24 cellular contexts compared by ENCODE assay signal in the genomic region with DNA sequence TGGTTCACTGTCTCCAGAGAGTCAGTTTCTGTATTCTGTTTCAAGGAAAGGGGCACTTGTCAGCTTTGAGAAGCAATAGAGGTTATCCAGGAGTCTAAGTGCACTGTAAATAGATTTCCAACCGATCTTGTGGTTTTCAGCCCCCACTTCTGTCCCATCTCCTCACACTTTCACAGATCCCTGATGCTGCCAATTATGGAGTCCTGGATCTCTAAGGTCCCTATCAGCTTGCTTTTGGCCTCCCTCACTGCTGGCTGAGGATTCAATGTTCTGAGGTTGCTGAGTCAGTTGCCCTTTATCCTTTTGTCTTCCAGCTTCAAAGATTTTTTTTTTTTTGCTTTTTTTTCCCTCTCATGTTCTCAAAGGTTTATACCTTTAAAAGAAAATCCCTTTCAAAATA.
A peak's percentile ranks its signal among the peaks of the same experiment; 100 is the strongest.
DNase-seq lines count a peak whose midpoint lies in the region; ATAC-seq, FAIRE-seq and TF ChIP-seq lines count a peak whose summit lies in the region.
"Had no signal": no experiment of that assay in that cellular context is flagged by ENCODE, and none has a peak within 500 bp of the region (broad histone marks: within the 10 kb centered on the region; RNA-seq: fewer than 3 reads in every experiment).

No MANE protein-coding gene starts in this region.

- FAIRE-seq in pancreas (lab: Jason Lieb, UNC) = no peak
- FAIRE-seq: H1 had no signal

- 80 to 89% methylated on average over 1 of the region's 1 CpG for WGBS in pancreas, 2 donors

- in situ Hi-C loops in astrocyte of the cerebellum (cut with HindIII; ENCODE audit: low sequenced_read_pairs) = no loop called here

- H3K27ac ChIP-seq in cardiac muscle cell = peak overlapping the region; percentile 65
- H3K27ac ChIP-seq in right atrium auricular region = no peak overlapping the region
- no peak overlapping the region for H3K27ac ChIP-seq in pancreas
- H3K27ac ChIP-seq: BLaER1, esophagus muscularis mucosa, right lobe of liver had no signal

- intact Hi-C loops in pancreas (cut with DNase I) = no loop called here

- no peak overlapping the region for H3K4me3 ChIP-seq in cardiac muscle cell
- H3K4me3 ChIP-seq in right atrium auricular region = no peak overlapping the region
- H3K4me3 ChIP-seq in astrocyte of the cerebellum (ENCODE audit: low read depth, low read length) = no peak overlapping the region
- H3K4me3 ChIP-seq in pancreas = no peak overlapping the region
- H3K4me3 ChIP-seq: BLaER1, esophagus muscularis mucosa, right lobe of liver had no signal

- TF ChIP-seq CTCF in cardiac muscle cell (IDR thresholded peaks at IDR 0.05; ENCODE audit: low read depth, low read length) = no peak
- TF ChIP-seq CTCF in right atrium auricular region (IDR thresholded peaks at IDR 0.05) = no peak
- TF ChIP-seq CTCF in astrocyte of the cerebellum (IDR thresholded peaks at IDR 0.05; ENCODE audit: low read depth, low read length, missing control alignments) = no peak
- no peak for TF ChIP-seq CTCF in pancreas (IDR thresholded peaks at IDR 0.05)

- DNase-seq in cardiac muscle cell (ENCODE audit: low read depth in 1 of 2, low spot score in 1 of 2) = peak; percentile 73 to 79
- no peak for DNase-seq in right atrium auricular region (ENCODE audit: low spot score)
- peak; percentile 40 for DNase-seq in astrocyte of the cerebellum (ENCODE audit: low read depth)
- peak; percentile 13 for DNase-seq in glomerular visceral epithelial cell (ENCODE audit: extremely low spot score)
- no peak for DNase-seq in DMS79 (lab: John Stamatoyannopoulos, UW)
- DNase-seq in pancreas = no peak
- DNase-seq in NK-92 treated with Interleukin-12 subunit alpha and Interleukin-12 subunit beta, amount 100 ng/mL, for 24 hours (lab: John Stamatoyannopoulos, UW) = no peak
- DNase-seq: activated CD4-positive, alpha-beta T cell treated with anti-CD3 and anti-CD28 coated beads for 36 hours; activated naive CD4-positive, alpha-beta T cell treated with anti-CD3 and anti-CD28 coated beads for 36 hours; activated T-cell treated with anti-CD3 and anti-CD28 coated beads, Interleukin-2, amount 50 U/mL, for 72 hours; amygdala; effector memory CD8-positive, alpha-beta T cell; left colon; MM.1S; natural killer cell; NCI-H1417 treated with DMSO at 0.1 percent for 48 hours; NCI-H748 treated with DMSO at 0.1 percent for 48 hours; right lobe of liver; SHP77; T-helper 1 cell had no signal

- H3K9me3 ChIP-seq in cardiac muscle cell (ENCODE audit: low read depth) (no peaks in the 10 kb centered on the region), right atrium auricular region (no peaks in the 10 kb centered on the region), pancreas (no peaks in the 10 kb centered on the region)
- H3K9me3 ChIP-seq: BLaER1, esophagus muscularis mucosa, right lobe of liver had no signal

- no peaks in the 10 kb centered on the region for H3K36me3 ChIP-seq in cardiac muscle cell
- H3K36me3 ChIP-seq in right atrium auricular region = no peaks in the 10 kb centered on the region
- H3K36me3 ChIP-seq in pancreas = no peaks in the 10 kb centered on the region
- H3K36me3 ChIP-seq: BLaER1, esophagus muscularis mucosa, right lobe of liver had no signal

- H3K4me1 ChIP-seq in cardiac muscle cell (ENCODE audit: low read depth) (peaks cover 87% of the 10 kb centered on the region), right atrium auricular region (no peaks in the 10 kb centered on the region), pancreas (no peaks in the 10 kb centered on the region)
- H3K4me1 ChIP-seq: right lobe of liver had no signal

- H3K27me3 ChIP-seq in cardiac muscle cell (no peaks in the 10 kb centered on the region), right atrium auricular region (no peaks in the 10 kb centered on the region), pancreas (no peaks in the 10 kb centered on the region)
- H3K27me3 ChIP-seq: BLaER1, esophagus muscularis mucosa, right lobe of liver had no signal

- ATAC-seq in HG03378 (IDR thresholded peaks at IDR 0.05; ENCODE audit: unreplicated experiment) = no peak
- ATAC-seq in pancreas = no peak
- ATAC-seq: activated CD4-positive, alpha-beta T cell treated with anti-CD3 and anti-CD28 coated beads for 36 hours; activated T-cell treated with anti-CD3 and anti-CD28 coated beads, Interleukin-2, amount 50 U/mL, for 72 hours; effector memory CD8-positive, alpha-beta T cell; left colon; natural killer cell; right lobe of liver had no signal

Comparison
In these comparisons a context has a peak if more than half of its experiments do, and no peak if none do; other contexts are left out.
1. DNase-seq: peak in cardiac muscle cell (2 of 2), astrocyte of the cerebellum (single experiment) and glomerular visceral epithelial cell (single experiment); none in right atrium auricular region (single experiment), DMS79 (single experiment), pancreas (0 of 6) and NK-92 treated with Interleukin-12 subunit alpha and Interleukin-12 subunit beta, amount 100 ng/mL, for 24 hours (single experiment).